ENCODE assay signal across 12 cellular contexts in genomic region chr7:30765359-30765758, GRCh38.
"Had no signal": no experiment of that assay in that cellular context is flagged by ENCODE, and none has a peak within 500 bp of the region (broad histone marks: within the 10 kb centered on the region; RNA-seq: fewer than 3 reads in every experiment).

No MANE protein-coding gene starts in this region.

- H3K27me3 ChIP-seq: esophagus squamous epithelium had no signal

- H3K9me3 ChIP-seq: esophagus squamous epithelium had no signal

- FAIRE-seq: islet of Langerhans, TTC549 had no signal

- H3K36me3 ChIP-seq: esophagus squamous epithelium had no signal

- DNase-seq: activated CD4-positive, CD25-positive, alpha-beta regulatory T cell; activated gamma-delta T cell; activated T-cell treated with anti-CD3 and anti-CD28 coated beads, Interleukin-2, amount 50 U/mL, for 24 hours; esophagus squamous epithelium; head of caudate nucleus; naive thymus-derived CD8-positive, alpha-beta T cell; nucleus accumbens; stimulated activated CD4-positive, alpha-beta T cell treated with anti-CD3 and anti-CD28 coated beads, Interleukin-4, amount 100 ng/mL, for 1 hour; stimulated activated CD8-positive, alpha-beta memory T cell treated with anti-CD3 and anti-CD28 coated beads, Interleukin-4, amount 100 ng/mL, for 48 hours; T-helper 2 cell had no signal

- ATAC-seq: naive thymus-derived CD8-positive, alpha-beta T cell had no signal

- H3K4me3 ChIP-seq: esophagus squamous epithelium had no signal
